8 cellular contexts compared by ENCODE assay signal in genomic region chr10:69802424-69803161, GRCh38.
DNase-seq lines count a peak whose midpoint lies in the region; ATAC-seq and TF ChIP-seq lines count a peak whose summit lies in the region.

No MANE protein-coding gene starts in this region.

- H3K4me3 ChIP-seq in BLaER1, result peak overlapping the region; percentile 72
- H3K4me3 ChIP-seq in foreskin fibroblast (ENCODE audit: low read depth in 1 of 2, low read length in 2 of 2), result peak overlapping the region; percentile 87 to 90
- H3K4me3 ChIP-seq in neuron (ENCODE audit: low read length), result peak overlapping the region; percentile 40

- H4K20me1 ChIP-seq in BLaER1, result peaks cover 34% of the 10 kb centered on the region

- peaks cover 52% of the 10 kb centered on the region for H3K27me3 ChIP-seq in BLaER1
- H3K27me3 ChIP-seq in neuron (ENCODE audit: insufficient read depth, low read length), result peaks cover 66% of the 10 kb centered on the region

- in situ Hi-C loops in KBM-7 (cut with MboI; ENCODE audit: low pct_unique_long_range_greater_than_20kb, low sequenced_read_pairs), result no loop called here

- H3K4me1 ChIP-seq in BLaER1 (peaks cover 26% of the 10 kb centered on the region), neuron (ENCODE audit: insufficient read depth, low read length) (peaks cover 16% of the 10 kb centered on the region)

- no peaks in the 10 kb centered on the region for H3K36me3 ChIP-seq in BLaER1
- H3K36me3 ChIP-seq in neuron (ENCODE audit: insufficient read depth, low read length), result no peaks in the 10 kb centered on the region

- DNase-seq in RPMI8226 (peak; percentile 60), foreskin fibroblast (peak; percentile 67 to 87), GOT3 (lab: John Stamatoyannopoulos, UW) (no peak), KBM-7 (no peak)

- no peak overlapping the region for H2AFZ ChIP-seq in neuron (ENCODE audit: low read depth, low read length)

- H3K9me3 ChIP-seq in BLaER1 (no peaks in the 10 kb centered on the region), neuron (ENCODE audit: low read length) (no peaks in the 10 kb centered on the region)

- ATAC-seq in HG03097 (IDR thresholded peaks at IDR 0.05; ENCODE audit: low FRiP score, unreplicated experiment) (no peak), HG02623 (IDR thresholded peaks at IDR 0.05; ENCODE audit: unreplicated experiment) (no peak)

- H3K4me2 ChIP-seq in BLaER1, result peak overlapping the region; percentile 99

- H3K27ac ChIP-seq in BLaER1, result no peak overlapping the region

- H3K9ac ChIP-seq in BLaER1, result peak overlapping the region; percentile 51

- peak; percentile 18 for TF ChIP-seq CTCF in foreskin fibroblast (IDR thresholded peaks at IDR 0.05; ENCODE audit: low read depth, low read length)

Comparison
In these comparisons a context has a peak if more than half of its experiments do, and no peak if none do; other contexts are left out.
1. DNase-seq: peak in RPMI8226 (single experiment) and foreskin fibroblast (2 of 2); none in GOT3 (single experiment) and KBM-7 (single experiment).
2. Peak in every context shown above with its lines, with median percentiles within 50 percentile points of each other: H3K4me3 ChIP-seq.